8 cellular contexts compared by ENCODE assay signal in genomic region chr6:121436966-121437756, GRCh38. TPM values are rescaled to one million over a fixed set of nuclear protein-coding genes. Genes with fewer than 3 reads are reported as not detected.
DNase-seq lines count a peak whose midpoint lies in the region; ATAC-seq and TF ChIP-seq lines count a peak whose summit lies in the region.

No MANE protein-coding gene starts in this region.

- peaks cover 9% of the 10 kb centered on the region for H3K4me1 ChIP-seq in lower lobe of right lung
- peaks cover 0 to 33% (median 11%) of the 10 kb centered on the region in 4 donors for H3K4me1 ChIP-seq in stomach

- H3K4me3 ChIP-seq in GM12865 (ENCODE audit: low read depth, low read length) (peak overlapping the region; percentile 1; the same call in 1 of the 2 replicates), lower lobe of right lung (peak overlapping the region; percentile 63), stomach (peak overlapping the region; percentile 57 to 66 (median 58))

- H3K9me3 ChIP-seq in lower lobe of right lung (no peaks in the 10 kb centered on the region), stomach (no peaks in the 10 kb centered on the region)

- 0 to 3% (median 1%) methylated on average over 40 to 41 of the region's 41 CpGs for WGBS in stomach, 5 donors

- no peak for TF ChIP-seq POLR2A in stomach (IDR thresholded peaks at IDR 0.05)

- DNase-seq in GM12865 (ENCODE audit: low read depth) (no peak), ecto neural progenitor cell (ENCODE audit: low spot score) (peak; percentile 71), lower lobe of right lung (peak; percentile 58), stomach (no peak), pons (ENCODE audit: low spot score) (no peak)

- H3K27ac ChIP-seq in lower lobe of right lung, result peak overlapping the region; percentile 89
- H3K27ac ChIP-seq in stomach, result peak overlapping the region; percentile 62 to 85 (median 83)

- no peaks in the 10 kb centered on the region for H3K36me3 ChIP-seq in lower lobe of right lung
- no peaks in the 10 kb centered on the region for H3K36me3 ChIP-seq in stomach

- no peak for TF ChIP-seq EP300 in stomach (IDR thresholded peaks at IDR 0.05)

- TF ChIP-seq CTCF in GM12865 (IDR thresholded peaks at IDR 0.05; ENCODE audit: insufficient read depth, low read depth, low read length, missing control alignments) (no peak), lower lobe of right lung (IDR thresholded peaks at IDR 0.05) (no peak), stomach (IDR thresholded peaks at IDR 0.05) (no peak)

- intact Hi-C loops in lower lobe of right lung (cut with DNase I) (loop anchor here (10.0 kb wide), 1 partner anchor 408 kb away; no protein-coding TSS in a partner anchor), stomach (cut with DNase I; ENCODE audit: low total_unique reads) (loop anchor here (10.0 kb wide), 1 partner anchor 598 kb away; no protein-coding TSS in a partner anchor)

- ATAC-seq in SK-N-SH treated with all-trans-retinoic acid at 6 μM for 48 hours (peak; percentile 74), lower lobe of right lung (peak; percentile 63), HG02623 (IDR thresholded peaks at IDR 0.05; ENCODE audit: unreplicated experiment) (no peak), GM19463 (IDR thresholded peaks at IDR 0.05; ENCODE audit: unreplicated experiment) (no peak)

- H3K27me3 ChIP-seq in lower lobe of right lung (ENCODE audit: low read depth) (no peaks in the 10 kb centered on the region), stomach (peaks cover 0 to 20% (median 13%) of the 10 kb centered on the region in 3 donors)

TF ChIP-seq in SK-N-SH treated with all-trans-retinoic acid at 6 μM for 48 hours, 23 proteins besides CTCF, POLR2A, EP300 and RAD21:
- TF ChIP-seq CSRNP3 (CRISPR knock-in tag; IDR thresholded peaks at IDR 0.05), result no peak

RNA-seq across cellular contexts. Expression of gene GJA1, which starts 1.7 kb away (rescaled TPM):
- total RNA-seq in lower lobe of right lung (64.1 TPM), stomach (10 to 100 TPM in 4 of 5 donors, under 1 TPM in 1; 0.29 to 99.1 (median 47.8) TPM)
- polyA plus RNA-seq in stomach, result 10 to 100 TPM in 1 of 3 donors, 1 to 10 TPM in 2; 7.6 to 23.9 (median 9.5) TPM

Comparison
In these comparisons a context has a peak if more than half of its experiments do, and no peak if none do; other contexts are left out.
1. DNase-seq: peak in ecto neural progenitor cell (single experiment) and lower lobe of right lung (single experiment); none in GM12865 (single experiment), stomach (single experiment) and pons (single experiment).
2. H3K4me3 ChIP-seq: peak in every context shown above with its lines; median percentile 63 in lower lobe of right lung; 58 in stomach; 1 in GM12865.
3. ATAC-seq: peak in SK-N-SH treated with all-trans-retinoic acid at 6 μM for 48 hours (single experiment) and lower lobe of right lung (2 of 2); none in HG02623 (single experiment) and GM19463 (single experiment).